ENCODE assay signal across 27 cellular contexts in genomic region chr2:215485032-215485431, GRCh38.
"Had no signal": no experiment of that assay in that cellular context is flagged by ENCODE, and none has a peak within 500 bp of the region (broad histone marks: within the 10 kb centered on the region; RNA-seq: fewer than 3 reads in every experiment).

No MANE protein-coding gene starts in this region.

- H3K4me3 ChIP-seq: colonic mucosa, esophagus muscularis mucosa, gastrocnemius medialis, heart left ventricle had no signal

- H3K4me1 ChIP-seq: colonic mucosa, esophagus muscularis mucosa, gastrocnemius medialis, heart left ventricle had no signal

- FAIRE-seq: bronchial epithelial cell had no signal

- H3K27me3 ChIP-seq: brain microvascular endothelial cell, colonic mucosa, esophagus muscularis mucosa, foreskin keratinocyte, gastrocnemius medialis, heart left ventricle had no signal

- H3K36me3 ChIP-seq: brain microvascular endothelial cell, colonic mucosa, esophagus muscularis mucosa, gastrocnemius medialis, heart left ventricle had no signal

- ATAC-seq: activated CD4-positive, alpha-beta T cell treated with anti-CD3 and anti-CD28 coated beads for 36 hours; activated T-cell treated with anti-CD3 and anti-CD28 coated beads, Interleukin-2, amount 50 U/mL, for 4 hours; activated T-helper 17 cell treated with anti-CD3 and anti-CD28 coated beads, Interleukin-2, amount 50 U/mL, for 72 hours; foreskin keratinocyte; gastrocnemius medialis; heart left ventricle had no signal

- DNase-seq: activated CD4-positive, alpha-beta memory T cell treated with anti-CD3 and anti-CD28 coated beads, Interleukin-2, amount 10 ng/mL, durations not matched to agents 7 days and 5 days; activated CD4-positive, alpha-beta T cell treated with anti-CD3 and anti-CD28 coated beads for 36 hours; activated CD4-positive, alpha-beta T cell treated with anti-CD3 and anti-CD28 coated beads, Interleukin-2, amount 10 ng/mL, durations not matched to agents 24 days and 14 days; activated CD4-positive, alpha-beta T cell treated with anti-CD3 and anti-CD28 coated beads, Interleukin-2, amount 50 U/mL, for 4 hours; activated CD4-positive, CD25-positive, alpha-beta regulatory T cell; activated CD4-positive, CD25-positive, alpha-beta regulatory T cell treated with anti-CD3 and anti-CD28 coated beads, Interleukin-2, amount 50 U/mL, for 72 hours; activated effector memory CD4-positive, alpha-beta T cell treated with Interleukin-2 at 50 U/mL for 16 hours; activated gamma-delta T cell treated with Interleukin-2 at 50 U/mL for 16 hours; activated naive CD4-positive, alpha-beta T cell treated with anti-CD3 and anti-CD28 coated beads, Interleukin-2, amount 50 U/mL, for 16 hours; activated naive CD4-positive, alpha-beta T cell treated with Interleukin-2 at 50 U/mL for 16 hours; activated T-cell treated with anti-CD3 and anti-CD28 coated beads, Interleukin-2, amount 50 U/mL, for 4 hours; amniotic stem cell; anterior cingulate cortex; brain microvascular endothelial cell; caudate nucleus; colonic mucosa; effector memory CD4-positive, alpha-beta T cell; endodermal cell; erythroblast; foreskin keratinocyte; gastrocnemius medialis; glutamatergic neuron; heart left ventricle; T-helper 2 cell had no signal

- H3K9me3 ChIP-seq: colonic mucosa, esophagus muscularis mucosa, gastrocnemius medialis, heart left ventricle had no signal

- H3K27ac ChIP-seq: brain microvascular endothelial cell, colonic mucosa, esophagus muscularis mucosa, foreskin keratinocyte, gastrocnemius medialis, heart left ventricle had no signal
